Comparison of ENCODE assay signal across 27 cellular contexts in the genomic region with DNA sequence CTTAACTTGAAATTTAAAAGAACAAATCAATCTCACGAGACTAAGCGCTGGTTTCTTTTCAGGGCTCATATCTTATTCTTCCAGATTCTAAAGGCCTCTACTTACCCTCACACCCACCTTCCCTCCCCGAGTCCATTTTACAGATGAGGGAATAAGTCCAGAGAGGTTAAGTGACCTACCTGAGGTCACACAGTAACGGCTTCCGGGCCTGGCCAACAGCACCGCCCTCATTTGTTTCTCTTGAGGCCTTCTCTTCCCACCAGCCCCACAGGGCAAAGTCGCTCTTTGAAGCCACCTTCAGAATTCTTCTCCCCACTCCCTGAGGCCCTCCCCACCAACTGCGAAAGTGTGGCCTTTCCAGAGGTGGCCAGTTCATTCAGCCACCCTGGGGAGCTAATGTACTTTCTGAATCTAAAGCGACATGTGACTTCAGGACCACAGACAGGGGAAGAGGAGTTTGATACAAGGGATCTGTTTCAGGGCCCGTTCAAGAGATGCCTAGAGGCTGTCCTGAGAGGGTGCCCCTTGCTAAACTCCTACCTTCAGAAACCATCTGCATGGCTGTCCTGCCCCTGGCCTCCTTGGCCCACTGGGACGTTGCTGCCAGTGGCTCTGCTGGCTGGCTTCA.
"Had no signal": no experiment of that assay in that cellular context is flagged by ENCODE, and none has a peak within 500 bp of the region (broad histone marks: within the 10 kb centered on the region; RNA-seq: fewer than 3 reads in every experiment).

No MANE protein-coding gene starts in this region.

- H3K9me3 ChIP-seq: breast epithelium had no signal

- H3K36me3 Mint-ChIP-seq: activated naive CD4-positive, alpha-beta T cell treated with anti-CD3 and anti-CD28 coated beads, Interleukin-2, amount 50 U/mL, for 24 hours; T-cell had no signal

- H3K4me1 Mint-ChIP-seq: activated naive CD4-positive, alpha-beta T cell treated with anti-CD3 and anti-CD28 coated beads, Interleukin-2, amount 50 U/mL, for 24 hours; T-cell had no signal

- H3K27me3 Mint-ChIP-seq: activated CD8-positive, alpha-beta T cell treated with anti-CD3 and anti-CD28 coated beads for 36 hours; activated naive CD4-positive, alpha-beta T cell treated with anti-CD3 and anti-CD28 coated beads, Interleukin-2, amount 50 U/mL, for 24 hours had no signal

- H3K4me1 ChIP-seq: breast epithelium had no signal

- H3K27ac Mint-ChIP-seq: activated CD8-positive, alpha-beta T cell treated with anti-CD3 and anti-CD28 coated beads for 36 hours; activated naive CD4-positive, alpha-beta T cell treated with anti-CD3 and anti-CD28 coated beads, Interleukin-2, amount 50 U/mL, for 24 hours; activated T-cell treated with anti-CD3 and anti-CD28 coated beads, Interleukin-2, amount 50 U/mL, for 72 hours; T-cell had no signal

- H3K4me3 Mint-ChIP-seq: activated CD8-positive, alpha-beta T cell treated with anti-CD3 and anti-CD28 coated beads for 36 hours; activated naive CD4-positive, alpha-beta T cell treated with anti-CD3 and anti-CD28 coated beads, Interleukin-2, amount 50 U/mL, for 24 hours; activated T-cell treated with anti-CD3 and anti-CD28 coated beads, Interleukin-2, amount 50 U/mL, for 72 hours; T-cell had no signal

- H3K4me3 ChIP-seq: breast epithelium had no signal

- H3K9ac ChIP-seq: KMS-11 had no signal

- H3K27me3 ChIP-seq: breast epithelium had no signal

- H3K9me3 Mint-ChIP-seq: activated CD8-positive, alpha-beta T cell treated with anti-CD3 and anti-CD28 coated beads for 36 hours; activated naive CD4-positive, alpha-beta T cell treated with anti-CD3 and anti-CD28 coated beads, Interleukin-2, amount 50 U/mL, for 24 hours; activated T-cell treated with anti-CD3 and anti-CD28 coated beads, Interleukin-2, amount 50 U/mL, for 72 hours; T-cell had no signal

- H3K36me3 ChIP-seq: breast epithelium had no signal

- H3K27ac ChIP-seq: breast epithelium, KMS-11, VCaP had no signal

- H3K4me2 ChIP-seq: KMS-11 had no signal

- FAIRE-seq: RCC 7860, TTC549 had no signal

- DNase-seq: activated CD4-positive, alpha-beta T cell treated with anti-CD3 and anti-CD28 coated beads for 4 hours; activated CD8-positive, alpha-beta memory T cell treated with anti-CD3 and anti-CD28 coated beads, Interleukin-2, amount 50 U/mL, for 4 hours; activated CD8-positive, alpha-beta T cell treated with anti-CD3 and anti-CD28 coated beads for 36 hours; activated T-cell treated with anti-CD3 and anti-CD28 coated beads, Interleukin-2, amount 50 U/mL, for 72 hours; aorta; central memory CD4-positive, alpha-beta T cell; IMR-90; MV-4-11; NCI-H1092 treated with DMSO at 0.1 percent for 48 hours; NCI-H1436; NCI-H1694 treated with DMSO at 0.1 percent for 48 hours; NCI-H2029 treated with DMSO at 0.1 percent for 48 hours; NCI-H345; NCI-H510A; NCI-H526 treated with DMSO at 0.1 percent for 48 hours; NCI-H82; SHP77 treated with DMSO at 0.1 percent for 48 hours; T-cell; T-helper 2 cell; T1000 had no signal

- ATAC-seq: activated CD4-positive, CD25-positive, alpha-beta regulatory T cell treated with anti-CD3 and anti-CD28 coated beads, Interleukin-2, amount 50 U/mL, for 24 hours; activated CD8-positive, alpha-beta T cell treated with anti-CD3 and anti-CD28 coated beads for 36 hours; activated T-cell treated with anti-CD3 and anti-CD28 coated beads, Interleukin-2, amount 50 U/mL, for 72 hours; T-cell had no signal
